Comparison of ENCODE assay signal across 14 cellular contexts in genomic region chr2:201237486-201238241, GRCh38. TPM values are rescaled to one million over a fixed set of nuclear protein-coding genes. Genes with fewer than 3 reads are reported as not detected.
DNase-seq lines count a peak whose midpoint lies in the region; ATAC-seq and TF ChIP-seq lines count a peak whose summit lies in the region.
"Had no signal": no experiment of that assay in that cellular context is flagged by ENCODE, and none has a peak within 500 bp of the region (broad histone marks: within the 10 kb centered on the region; RNA-seq: fewer than 3 reads in every experiment).

No MANE protein-coding gene starts in this region.

- H3K27me3 ChIP-seq in MG63 (no peaks in the 10 kb centered on the region), neural progenitor cell (no peaks in the 10 kb centered on the region)
- H3K27me3 ChIP-seq: thyroid gland had no signal

- DNase-seq in activated CD4-positive, alpha-beta T cell treated with anti-CD3 and anti-CD28 coated beads, Interleukin-2, amount 10 ng/mL, durations not matched to agents 24 days and 14 days: no peak
- no peak for DNase-seq in activated CD4-positive, alpha-beta T cell treated with anti-CD3 and anti-CD28 coated beads, Interleukin-2, amount 50 U/mL, for 1 hour
- peak; percentile 36 for DNase-seq in MG63
- DNase-seq in activated T-helper 1 cell treated with anti-CD3 and anti-CD28 coated beads, Interleukin-12 subunit alpha, Interleukin-12 subunit beta, Interleukin-2, Interleukin-4 antibody, amounts not matched to agents 30 ng/mL and 10 ng/mL and 1 ng/mL, durations not matched to agents 14 hours and 24 hours and 36 hours (ENCODE audit: low spot score): no peak
- no peak for DNase-seq in neural progenitor cell (ENCODE audit: low spot score)
- no peak for DNase-seq in cortex of kidney (lab: John Stamatoyannopoulos, UW)
- DNase-seq: aorta; effector CD8-positive, alpha-beta T cell; HCEC 1CT; NCI-H1694 treated with DMSO at 0.1 percent for 48 hours; nephron progenitor cell; thyroid gland had no signal

- no peak overlapping the region for H3K27ac ChIP-seq in neural progenitor cell

- H3K9me3 ChIP-seq in MG63: no peaks in the 10 kb centered on the region
- no peaks in the 10 kb centered on the region for H3K9me3 ChIP-seq in neural progenitor cell (ENCODE audit: low read depth)
- H3K9me3 ChIP-seq: thyroid gland had no signal

- H3K9me3 Mint-ChIP-seq in activated CD4-positive, alpha-beta T cell treated with anti-CD3 and anti-CD28 coated beads, Interleukin-2, amount 10 ng/mL, durations not matched to agents 24 days and 14 days: no peaks in the 10 kb centered on the region
- H3K9me3 Mint-ChIP-seq in activated T-helper 1 cell treated with anti-CD3 and anti-CD28 coated beads, Interleukin-12 subunit alpha, Interleukin-12 subunit beta, Interleukin-2, Interleukin-4 antibody, amounts not matched to agents 30 ng/mL and 10 ng/mL and 1 ng/mL, durations not matched to agents 14 hours and 24 hours and 36 hours: no peaks in the 10 kb centered on the region
- peaks cover 9% of the 10 kb centered on the region for H3K9me3 Mint-ChIP-seq in neural progenitor cell

- no peak for ATAC-seq in GM21723 (IDR thresholded peaks at IDR 0.05; ENCODE audit: unreplicated experiment)
- ATAC-seq in HG02884 (IDR thresholded peaks at IDR 0.05; ENCODE audit: unreplicated experiment): no peak

- no peaks in the 10 kb centered on the region for H3K36me3 ChIP-seq in MG63
- H3K36me3 ChIP-seq in neural progenitor cell: no peaks in the 10 kb centered on the region
- H3K36me3 ChIP-seq: thyroid gland had no signal

- H3F3A ChIP-seq in neural progenitor cell (ENCODE audit: low read depth): no peaks in the 10 kb centered on the region

- TF ChIP-seq CTCF in neural progenitor cell (IDR thresholded peaks at IDR 0.05): no peak

- H2AFZ ChIP-seq in neural progenitor cell (replicated peaks): no peak overlapping the region

- H3K4me2 ChIP-seq in neural progenitor cell: no peak overlapping the region

- H3K4me1 ChIP-seq in neural progenitor cell: no peaks in the 10 kb centered on the region

- peaks cover 36% of the 10 kb centered on the region for H3K4me1 Mint-ChIP-seq in activated CD4-positive, alpha-beta T cell treated with anti-CD3 and anti-CD28 coated beads, Interleukin-2, amount 10 ng/mL, durations not matched to agents 24 days and 14 days
- H3K4me1 Mint-ChIP-seq in activated T-helper 1 cell treated with anti-CD3 and anti-CD28 coated beads, Interleukin-12 subunit alpha, Interleukin-12 subunit beta, Interleukin-2, Interleukin-4 antibody, amounts not matched to agents 30 ng/mL and 10 ng/mL and 1 ng/mL, durations not matched to agents 14 hours and 24 hours and 36 hours (ENCODE audit: low read depth): peaks cover 45% of the 10 kb centered on the region
- H3K4me1 Mint-ChIP-seq in neural progenitor cell: peaks cover 2% of the 10 kb centered on the region
- H3K4me1 Mint-ChIP-seq: nephron progenitor cell had no signal

- H3K27ac Mint-ChIP-seq in activated CD4-positive, alpha-beta T cell treated with anti-CD3 and anti-CD28 coated beads, Interleukin-2, amount 10 ng/mL, durations not matched to agents 24 days and 14 days: peak overlapping the region; percentile 52
- peak overlapping the region; percentile 32 for H3K27ac Mint-ChIP-seq in activated T-helper 1 cell treated with anti-CD3 and anti-CD28 coated beads, Interleukin-12 subunit alpha, Interleukin-12 subunit beta, Interleukin-2, Interleukin-4 antibody, amounts not matched to agents 30 ng/mL and 10 ng/mL and 1 ng/mL, durations not matched to agents 14 hours and 24 hours and 36 hours
- peak overlapping the region; percentile 9 for H3K27ac Mint-ChIP-seq in neural progenitor cell
- H3K27ac Mint-ChIP-seq: nephron progenitor cell had no signal

- peaks cover 46% of the 10 kb centered on the region for H3K36me3 Mint-ChIP-seq in activated CD4-positive, alpha-beta T cell treated with anti-CD3 and anti-CD28 coated beads, Interleukin-2, amount 10 ng/mL, durations not matched to agents 24 days and 14 days (ENCODE audit: low read depth)
- peaks cover 41% of the 10 kb centered on the region for H3K36me3 Mint-ChIP-seq in activated T-helper 1 cell treated with anti-CD3 and anti-CD28 coated beads, Interleukin-12 subunit alpha, Interleukin-12 subunit beta, Interleukin-2, Interleukin-4 antibody, amounts not matched to agents 30 ng/mL and 10 ng/mL and 1 ng/mL, durations not matched to agents 14 hours and 24 hours and 36 hours (ENCODE audit: low read depth)
- no peaks in the 10 kb centered on the region for H3K36me3 Mint-ChIP-seq in neural progenitor cell

- no peaks in the 10 kb centered on the region for H3K27me3 Mint-ChIP-seq in activated CD4-positive, alpha-beta T cell treated with anti-CD3 and anti-CD28 coated beads, Interleukin-2, amount 10 ng/mL, durations not matched to agents 24 days and 14 days
- H3K27me3 Mint-ChIP-seq in activated T-helper 1 cell treated with anti-CD3 and anti-CD28 coated beads, Interleukin-12 subunit alpha, Interleukin-12 subunit beta, Interleukin-2, Interleukin-4 antibody, amounts not matched to agents 30 ng/mL and 10 ng/mL and 1 ng/mL, durations not matched to agents 14 hours and 24 hours and 36 hours (ENCODE audit: insufficient read depth): no peaks in the 10 kb centered on the region
- no peaks in the 10 kb centered on the region for H3K27me3 Mint-ChIP-seq in neural progenitor cell (ENCODE audit: insufficient read depth, low read depth)

- H3K79me2 ChIP-seq in neural progenitor cell (ENCODE audit: low read depth): no peaks in the 10 kb centered on the region

- no peaks in the 10 kb centered on the region for H4K20me1 ChIP-seq in neural progenitor cell (ENCODE audit: low read depth)

- intact Hi-C loops in activated CD4-positive, alpha-beta T cell treated with anti-CD3 and anti-CD28 coated beads, Interleukin-2, amount 10 ng/mL, durations not matched to agents 24 days and 14 days (cut with micrococcal nuclease): loop anchor here (10.0 kb wide), 1 partner anchor 1027 kb away; the partner anchor contains the start of gene NOP58
- intact Hi-C loops in activated T-helper 1 cell treated with anti-CD3 and anti-CD28 coated beads, Interleukin-12 subunit alpha, Interleukin-12 subunit beta, Interleukin-2, Interleukin-4 antibody, amounts not matched to agents 30 ng/mL and 10 ng/mL and 1 ng/mL, durations not matched to agents 14 hours and 24 hours and 36 hours (cut with micrococcal nuclease): loop anchor here (5.0 to 10.0 kb wide), 4 partner anchors 170 to 940 kb away; partner anchors contain the start of gene FZD7

- no peak overlapping the region for H3K9ac ChIP-seq in neural progenitor cell

- peak overlapping the region; percentile 33 for H3K4me3 Mint-ChIP-seq in activated CD4-positive, alpha-beta T cell treated with anti-CD3 and anti-CD28 coated beads, Interleukin-2, amount 10 ng/mL, durations not matched to agents 24 days and 14 days
- peak overlapping the region; percentile 20 for H3K4me3 Mint-ChIP-seq in activated T-helper 1 cell treated with anti-CD3 and anti-CD28 coated beads, Interleukin-12 subunit alpha, Interleukin-12 subunit beta, Interleukin-2, Interleukin-4 antibody, amounts not matched to agents 30 ng/mL and 10 ng/mL and 1 ng/mL, durations not matched to agents 14 hours and 24 hours and 36 hours
- H3K4me3 Mint-ChIP-seq in neural progenitor cell: no peak overlapping the region
- H3K4me3 Mint-ChIP-seq: nephron progenitor cell had no signal

- no peak overlapping the region for H3K4me3 ChIP-seq in MG63
- H3K4me3 ChIP-seq in neural progenitor cell: no peak overlapping the region
- H3K4me3 ChIP-seq: thyroid gland had no signal

RNA-seq across cellular contexts. Expression of gene CASP8, which starts 22.7 kb away (rescaled TPM):
- total RNA-seq in activated CD4-positive, alpha-beta T cell treated with anti-CD3 and anti-CD28 coated beads, Interleukin-2, amount 10 ng/mL, durations not matched to agents 24 days and 14 days: 38.2 and 39.8 TPM in 2 replicates
- 16.3 and 23.7 TPM in 2 replicates for total RNA-seq in MG63 (2014; rRNA removed; shearing (Covaris generic); ENCODE audit: low replicate concordance)
- total RNA-seq in activated T-helper 1 cell treated with anti-CD3 and anti-CD28 coated beads, Interleukin-12 subunit alpha, Interleukin-12 subunit beta, Interleukin-2, Interleukin-4 antibody, amounts not matched to agents 30 ng/mL and 10 ng/mL and 1 ng/mL, durations not matched to agents 14 hours and 24 hours and 36 hours: 40.5 and 40.6 TPM in 2 replicates
- total RNA-seq in neural progenitor cell (ENCODE audit: low replicate concordance): 2.1 and 3.1 TPM in 2 replicates

RNA-seq across cellular contexts. Expression of gene CASP10, which starts 54.7 kb away (rescaled TPM):
- 12.7 and 13.1 TPM in 2 replicates for total RNA-seq in activated CD4-positive, alpha-beta T cell treated with anti-CD3 and anti-CD28 coated beads, Interleukin-2, amount 10 ng/mL, durations not matched to agents 24 days and 14 days
- 0.91 and 4.7 TPM in 2 replicates for total RNA-seq in MG63 (2014; rRNA removed; shearing (Covaris generic); ENCODE audit: low replicate concordance)
- 13.5 and 15.7 TPM in 2 replicates for total RNA-seq in activated T-helper 1 cell treated with anti-CD3 and anti-CD28 coated beads, Interleukin-12 subunit alpha, Interleukin-12 subunit beta, Interleukin-2, Interleukin-4 antibody, amounts not matched to agents 30 ng/mL and 10 ng/mL and 1 ng/mL, durations not matched to agents 14 hours and 24 hours and 36 hours
- total RNA-seq in neural progenitor cell (ENCODE audit: low replicate concordance): 1.4 and 2.2 TPM in 2 replicates
